Comparison of ENCODE assay signal across 21 cellular contexts in genomic region chr14:99681101-99681831, GRCh38. TPM values are rescaled to one million over a fixed set of nuclear protein-coding genes. Genes with fewer than 3 reads are reported as not detected.
A peak's percentile ranks its signal among the peaks of the same experiment; 100 is the strongest.
DNase-seq lines count a peak whose midpoint lies in the region; TF ChIP-seq lines count a peak whose summit lies in the region.
"Had no signal": no experiment of that assay in that cellular context is flagged by ENCODE, and none has a peak within 500 bp of the region (broad histone marks: within the 10 kb centered on the region; RNA-seq: fewer than 3 reads in every experiment).

No MANE protein-coding gene starts in this region.

- peaks cover 0 to 7% (median 0%) of the 10 kb centered on the region in 3 donors for H3K27me3 ChIP-seq in sigmoid colon
- H3K27me3 ChIP-seq in mammary epithelial cell (ENCODE audit: insufficient read depth, low read length), result no peaks in the 10 kb centered on the region
- H3K27me3 ChIP-seq: BLaER1, body of pancreas, suprapubic skin, vagina had no signal

- peaks cover 11% of the 10 kb centered on the region for H3K27me3 Mint-ChIP-seq in activated CD4-positive, alpha-beta T cell treated with anti-CD3 and anti-CD28 coated beads, Interleukin-2, amount 10 ng/mL, durations not matched to agents 7 days and 5 days
- peaks cover 2% of the 10 kb centered on the region for H3K27me3 Mint-ChIP-seq in activated naive CD4-positive, alpha-beta T cell treated with anti-CD3 and anti-CD28 coated beads for 36 hours (ENCODE audit: low read depth)
- peaks cover 5% of the 10 kb centered on the region for H3K27me3 Mint-ChIP-seq in MCF 10A (ENCODE audit: insufficient read depth, unreplicated experiment)

- dilution Hi-C loops in mammary epithelial cell (cut with HindIII; ENCODE audit: low sequenced_read_pairs), result loop anchor here (10.0 kb wide), 2 partner anchors 74 to 136 kb away; no protein-coding TSS in a partner anchor

- H2AFZ ChIP-seq in mammary epithelial cell (ENCODE audit: low read depth, low read length), result no peak overlapping the region

- in situ Hi-C loops in mammary epithelial cell (cut with MboI; ENCODE audit: low sequenced_read_pairs in 2 of 2), result loop anchor here in 1 of 2 donors (25.0 kb wide), 1 partner anchor 206 kb away; no protein-coding TSS in a partner anchor

- CTCF ChIA-PET in activated CD4-positive, alpha-beta T cell treated with anti-CD3 and anti-CD28 coated beads, Interleukin-2, amount 10 ng/mL, durations not matched to agents 7 days and 5 days (lab: Charles Lee), result no interaction called here
- CTCF ChIA-PET in mammary epithelial cell (lab: Charles Lee; ENCODE audit: low non-redundant PET), result no interaction called here
- CTCF ChIA-PET in activated naive CD4-positive, alpha-beta T cell treated with anti-CD3 and anti-CD28 coated beads for 36 hours (lab: Charles Lee), result interaction anchor here (0.6 to 1.5 kb wide), 5 partner anchors 10 to 199 kb away, joined by 3 to 6 read pairs (median 4); no protein-coding TSS in a partner anchor
- CTCF ChIA-PET in MCF 10A (lab: Yijun Ruan, JAX), result interaction anchor here (0.6 to 5.5 kb wide), 7 partner anchors 10 to 345 kb away, joined by 3 to 75 read pairs (median 4); no protein-coding TSS in a partner anchor

- H3K27ac ChIP-seq in sigmoid colon, result no peak overlapping the region
- no peak overlapping the region for H3K27ac ChIP-seq in mammary epithelial cell (ENCODE audit: insufficient read depth, low read depth, low read length)
- H3K27ac ChIP-seq: BLaER1, body of pancreas, suprapubic skin, vagina had no signal

- H3K4me1 ChIP-seq in sigmoid colon, result peaks cover 0 to 20% (median 14%) of the 10 kb centered on the region in 4 donors
- H3K4me1 ChIP-seq in mammary epithelial cell (ENCODE audit: insufficient read depth, low read length), result peaks cover 16% of the 10 kb centered on the region

- no peaks in the 10 kb centered on the region for H4K20me1 ChIP-seq in mammary epithelial cell (ENCODE audit: insufficient read depth, low read length)
- H4K20me1 ChIP-seq: BLaER1 had no signal

- H3K27ac Mint-ChIP-seq in activated CD4-positive, alpha-beta T cell treated with anti-CD3 and anti-CD28 coated beads, Interleukin-2, amount 10 ng/mL, durations not matched to agents 7 days and 5 days, result no peak overlapping the region
- no peak overlapping the region for H3K27ac Mint-ChIP-seq in activated naive CD4-positive, alpha-beta T cell treated with anti-CD3 and anti-CD28 coated beads for 36 hours
- H3K27ac Mint-ChIP-seq in MCF 10A (ENCODE audit: low read depth, unreplicated experiment), result no peak overlapping the region
- H3K27ac Mint-ChIP-seq: stimulated activated memory B cell treated with anti-CD40 and anti-IgM and Interleukin-4, amounts not matched to agents 10 μg/mL and 1 μg/mL and 100 μg/mL, for 72 hours had no signal

- H3K4me3 ChIP-seq in sigmoid colon (no peak overlapping the region), mammary epithelial cell (replicated peaks in 1 of 3; ENCODE audit: insufficient read depth in 1 of 3, low read depth in 2 of 3, low read length in 3 of 3) (no peak overlapping the region)
- H3K4me3 ChIP-seq: BLaER1, body of pancreas, suprapubic skin, vagina had no signal

- TF ChIP-seq CTCF in sigmoid colon (IDR thresholded peaks at IDR 0.05), result no peak
- TF ChIP-seq CTCF in mammary epithelial cell (conservative IDR thresholded peaks at IDR 0.05 in 1 of 2, IDR thresholded peaks at IDR 0.05 in 1 of 2; ENCODE audit: extremely low read depth in 1 of 2, insufficient read depth in 1 of 2, low read depth in 1 of 2, low read length in 2 of 2), result no peak
- TF ChIP-seq CTCF in MCF 10A (IDR thresholded peaks at IDR 0.05; ENCODE audit: unreplicated experiment), result no peak

- no peak for DNase-seq in activated CD4-positive, alpha-beta T cell treated with anti-CD3 and anti-CD28 coated beads, Interleukin-2, amount 10 ng/mL, durations not matched to agents 7 days and 5 days
- no peak for DNase-seq in activated CD4-positive, alpha-beta T cell treated with anti-CD3 and anti-CD28 coated beads, Interleukin-2, amount 50 U/mL, for 1 hour
- DNase-seq in NCI-H1105 treated with DMSO at 0.1 percent for 48 hours (lab: John Stamatoyannopoulos, UW) (peak; percentile 87), ecto neural progenitor cell (ENCODE audit: low spot score) (peak; percentile 43), sigmoid colon (peak; percentile 55), mammary epithelial cell (no peak), MCF 10A (ENCODE audit: unreplicated experiment) (no peak)
- DNase-seq in activated naive CD4-positive, alpha-beta T cell treated with anti-CD3 and anti-CD28 coated beads for 36 hours, result no peak
- DNase-seq: activated CD4-positive, alpha-beta T cell treated with anti-CD3 and anti-CD28 coated beads for 4 hours; body of pancreas; effector CD4-positive, alpha-beta T cell; mesendoderm; NCI-H2107; NCI-H82; retina; stimulated activated CD4-positive, alpha-beta T cell treated with anti-CD3 and anti-CD28 coated beads, Interleukin-2, amount 100 ng/mL, for 48 hours; T-helper 2 cell had no signal

- no peak for TF ChIP-seq EP300 in sigmoid colon (IDR thresholded peaks at IDR 0.05)

- H3K9me3 ChIP-seq in sigmoid colon (peaks cover 0 to 8% (median 3%) of the 10 kb centered on the region in 4 donors), mammary epithelial cell (replicated peaks; ENCODE audit: insufficient read depth, low read length) (peaks cover 14% of the 10 kb centered on the region)
- H3K9me3 ChIP-seq: body of pancreas, suprapubic skin, vagina had no signal

- no peaks in the 10 kb centered on the region for H3K79me2 ChIP-seq in mammary epithelial cell (ENCODE audit: insufficient read depth, low read length)

- no peak for TF ChIP-seq POLR2A in sigmoid colon (IDR thresholded peaks at IDR 0.05)

- H3K4me3 Mint-ChIP-seq in activated CD4-positive, alpha-beta T cell treated with anti-CD3 and anti-CD28 coated beads, Interleukin-2, amount 10 ng/mL, durations not matched to agents 7 days and 5 days, result peak overlapping the region; percentile 27
- no peak overlapping the region for H3K4me3 Mint-ChIP-seq in activated naive CD4-positive, alpha-beta T cell treated with anti-CD3 and anti-CD28 coated beads for 36 hours
- no peak overlapping the region for H3K4me3 Mint-ChIP-seq in MCF 10A (ENCODE audit: unreplicated experiment)
- H3K4me3 Mint-ChIP-seq: stimulated activated memory B cell treated with anti-CD40 and anti-IgM and Interleukin-4, amounts not matched to agents 10 μg/mL and 1 μg/mL and 100 μg/mL, for 72 hours had no signal

- H3K9ac ChIP-seq in mammary epithelial cell (ENCODE audit: insufficient read depth, low read length), result no peak overlapping the region
- H3K9ac ChIP-seq: BLaER1 had no signal

- no peaks in the 10 kb centered on the region for H3K9me3 Mint-ChIP-seq in activated CD4-positive, alpha-beta T cell treated with anti-CD3 and anti-CD28 coated beads, Interleukin-2, amount 10 ng/mL, durations not matched to agents 7 days and 5 days
- peaks cover 13% of the 10 kb centered on the region for H3K9me3 Mint-ChIP-seq in activated naive CD4-positive, alpha-beta T cell treated with anti-CD3 and anti-CD28 coated beads for 36 hours
- no peaks in the 10 kb centered on the region for H3K9me3 Mint-ChIP-seq in MCF 10A (ENCODE audit: unreplicated experiment)

- POLR2A ChIA-PET in activated CD4-positive, alpha-beta T cell treated with anti-CD3 and anti-CD28 coated beads, Interleukin-2, amount 10 ng/mL, durations not matched to agents 7 days and 5 days (lab: Charles Lee), result no interaction called here
- POLR2A ChIA-PET in MCF 10A (lab: Yijun Ruan, JAX), result interaction anchor here (1.4 kb wide), 1 partner anchor 204 kb away, joined by 6 read pairs; no protein-coding TSS in a partner anchor

- peaks cover 15% of the 10 kb centered on the region for H3K4me1 Mint-ChIP-seq in activated CD4-positive, alpha-beta T cell treated with anti-CD3 and anti-CD28 coated beads, Interleukin-2, amount 10 ng/mL, durations not matched to agents 7 days and 5 days
- peaks cover 3% of the 10 kb centered on the region for H3K4me1 Mint-ChIP-seq in activated naive CD4-positive, alpha-beta T cell treated with anti-CD3 and anti-CD28 coated beads for 36 hours (ENCODE audit: low read depth)
- peaks cover 12% of the 10 kb centered on the region for H3K4me1 Mint-ChIP-seq in MCF 10A (ENCODE audit: insufficient read depth, unreplicated experiment)

- no peak overlapping the region for H3K4me2 ChIP-seq in mammary epithelial cell (ENCODE audit: insufficient read depth, low read depth, low read length)
- H3K4me2 ChIP-seq: BLaER1 had no signal

- intact Hi-C loops in sigmoid colon (cut with DNase I) (loop anchor here (5.0 kb wide), 2 partner anchors 111 to 131 kb away; partner anchors contain the start of gene EML1), mammary epithelial cell (cut with micrococcal nuclease) (loop anchor here (5.0 kb wide), 1 partner anchor 409 kb away; the partner anchor contains the start of gene BCL11B), MCF 10A (cut with micrococcal nuclease) (loop anchor here (5.0 kb wide), 1 partner anchor 111 kb away; the partner anchor contains the start of gene EML1)
- intact Hi-C loops in activated naive CD4-positive, alpha-beta T cell treated with anti-CD3 and anti-CD28 coated beads for 36 hours (cut with micrococcal nuclease), result loop anchor here (5.0 kb wide), 2 partner anchors 266 to 386 kb away; partner anchors contain the start of gene EVL

- no peaks in the 10 kb centered on the region for H3K36me3 Mint-ChIP-seq in activated CD4-positive, alpha-beta T cell treated with anti-CD3 and anti-CD28 coated beads, Interleukin-2, amount 10 ng/mL, durations not matched to agents 7 days and 5 days (ENCODE audit: low read depth)
- H3K36me3 Mint-ChIP-seq in activated naive CD4-positive, alpha-beta T cell treated with anti-CD3 and anti-CD28 coated beads for 36 hours (ENCODE audit: low read depth), result peaks cover 1% of the 10 kb centered on the region
- no peaks in the 10 kb centered on the region for H3K36me3 Mint-ChIP-seq in MCF 10A (ENCODE audit: insufficient read depth, unreplicated experiment)
- H3K36me3 Mint-ChIP-seq: stimulated activated memory B cell treated with anti-CD40 and anti-IgM and Interleukin-4, amounts not matched to agents 10 μg/mL and 1 μg/mL and 100 μg/mL, for 72 hours had no signal

- BruUV-seq in mammary epithelial cell (replicated peaks; lab: Mats Ljungman, UMichigan) (no TSS peak), MCF 10A (replicated peaks; lab: Mats Ljungman, UMichigan) (no TSS peak)

- H3K36me3 ChIP-seq in sigmoid colon (no peaks in the 10 kb centered on the region), mammary epithelial cell (ENCODE audit: insufficient read depth, low read length) (no peaks in the 10 kb centered on the region)
- H3K36me3 ChIP-seq: suprapubic skin, vagina had no signal

- WGBS in sigmoid colon, 2 donors, result 72 to 85% methylated on average over 12 of the region's 12 CpGs
- 66% methylated on average over 12 of the region's 12 CpGs for WGBS in mammary epithelial cell (ENCODE audit: low coverage, missing lambda C conversion rate)

RNA-seq across cellular contexts. Expression of gene CYP46A1, which starts 2.8 kb away (rescaled TPM):
- under 1 TPM; 0.12 to 0.20 TPM for total RNA-seq in activated CD4-positive, alpha-beta T cell treated with anti-CD3 and anti-CD28 coated beads, Interleukin-2, amount 10 ng/mL, durations not matched to agents 7 days and 5 days
- total RNA-seq in sigmoid colon (1 to 10 TPM in 3 of 4 donors, under 1 TPM in 1; 0.36 to 2.0 (median 1.6) TPM), mammary epithelial cell (not detected), MCF 10A (2022) (0.20 and 0.30 TPM in 2 replicates)
- polyA plus RNA-seq in sigmoid colon (under 1 TPM in 2 of 3 donors, not detected in 1; under 0.01 to 0.35 TPM), mammary epithelial cell (not detected)
- not detected for polyA minus RNA-seq in mammary epithelial cell
- under 1 TPM; 0.10 to 0.12 TPM for total RNA-seq in activated naive CD4-positive, alpha-beta T cell treated with anti-CD3 and anti-CD28 coated beads for 36 hours

RNA-seq across cellular contexts. Expression of gene HHIPL1, which starts 36.3 kb away (rescaled TPM):
- total RNA-seq in activated CD4-positive, alpha-beta T cell treated with anti-CD3 and anti-CD28 coated beads, Interleukin-2, amount 10 ng/mL, durations not matched to agents 7 days and 5 days, result under 1 TPM in 1 of 2 experiments, not detected in 1; 0.05 TPM
- total RNA-seq in sigmoid colon (10 to 100 TPM in 1 of 4 donors, 1 to 10 TPM in 3; 3.6 to 10.8 (median 7.0) TPM), mammary epithelial cell (under 1 TPM; 0.38 to 0.83 TPM), MCF 10A (2022) (0.10 TPM in 1 of 2 replicates, not detected in the other)
- polyA plus RNA-seq in sigmoid colon (under 1 TPM in 1 of 3 donors, not detected in 2; 0.80 TPM), mammary epithelial cell (0.06 TPM)
- polyA minus RNA-seq in mammary epithelial cell, result not detected
- under 1 TPM; 0.15 to 0.31 TPM for total RNA-seq in activated naive CD4-positive, alpha-beta T cell treated with anti-CD3 and anti-CD28 coated beads for 36 hours

Comparison
In these comparisons a context has a peak if more than half of its experiments do, and no peak if none do; other contexts are left out.
1. CTCF ChIA-PET loops: an anchor here in activated naive CD4-positive, alpha-beta T cell treated with anti-CD3 and anti-CD28 coated beads for 36 hours (0.6 to 1.5 kb wide) and MCF 10A (0.6 to 5.5 kb wide); none called in activated CD4-positive, alpha-beta T cell treated with anti-CD3 and anti-CD28 coated beads, Interleukin-2, amount 10 ng/mL, durations not matched to agents 7 days and 5 days and mammary epithelial cell.
2. DNase-seq: peak in NCI-H1105 treated with DMSO at 0.1 percent for 48 hours (single experiment), ecto neural progenitor cell (single experiment) and sigmoid colon (single experiment); none in activated CD4-positive, alpha-beta T cell treated with anti-CD3 and anti-CD28 coated beads, Interleukin-2, amount 10 ng/mL, durations not matched to agents 7 days and 5 days (single experiment), activated CD4-positive, alpha-beta T cell treated with anti-CD3 and anti-CD28 coated beads, Interleukin-2, amount 50 U/mL, for 1 hour (single experiment), mammary epithelial cell (single experiment), activated naive CD4-positive, alpha-beta T cell treated with anti-CD3 and anti-CD28 coated beads for 36 hours (single experiment) and MCF 10A (single experiment).